Comparison of ENCODE assay signal across 25 cellular contexts in the genomic region with DNA sequence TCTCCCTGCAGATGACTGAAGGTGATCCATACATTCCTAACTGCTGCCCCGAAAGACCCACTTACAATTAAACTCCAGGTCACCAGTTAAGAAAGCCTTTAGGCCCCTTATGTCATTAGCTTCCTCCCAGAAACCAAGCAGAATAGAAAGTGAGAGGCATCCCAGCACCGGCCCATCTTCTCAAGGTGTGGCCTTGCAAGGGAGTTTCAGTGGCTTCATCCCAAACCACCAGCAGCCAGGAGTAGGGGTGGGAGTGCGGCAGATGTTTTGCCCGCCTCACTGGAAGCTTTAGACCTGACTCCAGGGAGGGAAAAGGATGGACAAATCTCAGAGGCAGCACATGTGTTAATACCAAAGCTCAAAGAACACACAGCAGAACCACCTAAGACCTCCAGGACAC. TPM values are rescaled to one million over a fixed set of nuclear protein-coding genes. Genes with fewer than 3 reads are reported as not detected.
A peak's percentile ranks its signal among the peaks of the same experiment; 100 is the strongest.
DNase-seq lines count a peak whose midpoint lies in the region; ATAC-seq, FAIRE-seq and TF ChIP-seq lines count a peak whose summit lies in the region.
"Had no signal": no experiment of that assay in that cellular context is flagged by ENCODE, and none has a peak within 500 bp of the region (broad histone marks: within the 10 kb centered on the region; RNA-seq: fewer than 3 reads in every experiment).

No MANE protein-coding gene starts in this region.

- H3K4me3 Mint-ChIP-seq in HFFc6, result no peak overlapping the region
- no peak overlapping the region for H3K4me3 Mint-ChIP-seq in dendritic cell treated with granulocyte-macrophage colony-stimulating factor and Interleukin-4, amounts not matched to agents 40 ng/mL and 50 ng/mL, for 4 days
- no peak overlapping the region for H3K4me3 Mint-ChIP-seq in osteocyte (ENCODE audit: unreplicated experiment)
- H3K4me3 Mint-ChIP-seq: activated CD4-positive, alpha-beta T cell treated with anti-CD3 and anti-CD28 coated beads for 36 hours; activated CD8-positive, alpha-beta memory T cell treated with anti-CD3 and anti-CD28 coated beads, Interleukin-2, amount 10 ng/mL, durations not matched to agents 7 days and 5 days; activated naive CD8-positive, alpha-beta T cell; activated T-helper 1 cell treated with anti-CD3 and anti-CD28 coated beads, Interleukin-12 subunit alpha, Interleukin-12 subunit beta, Interleukin-2, Interleukin-4 antibody, amounts not matched to agents 30 ng/mL and 10 ng/mL and 1 ng/mL, durations not matched to agents 14 hours and 24 hours and 36 hours; CD8-positive, alpha-beta T cell had no signal

- H3K9me3 Mint-ChIP-seq in HFFc6, result no peaks in the 10 kb centered on the region
- no peaks in the 10 kb centered on the region for H3K9me3 Mint-ChIP-seq in dendritic cell treated with granulocyte-macrophage colony-stimulating factor and Interleukin-4, amounts not matched to agents 40 ng/mL and 50 ng/mL, for 4 days
- no peaks in the 10 kb centered on the region for H3K9me3 Mint-ChIP-seq in osteocyte (ENCODE audit: unreplicated experiment)
- H3K9me3 Mint-ChIP-seq: activated T-helper 1 cell treated with anti-CD3 and anti-CD28 coated beads, Interleukin-12 subunit alpha, Interleukin-12 subunit beta, Interleukin-2, Interleukin-4 antibody, amounts not matched to agents 30 ng/mL and 10 ng/mL and 1 ng/mL, durations not matched to agents 14 hours and 24 hours and 36 hours; CD8-positive, alpha-beta T cell had no signal

- H3K4me1 Mint-ChIP-seq in HFFc6 (ENCODE audit: low read depth) (peaks cover 69% of the 10 kb centered on the region), osteocyte (ENCODE audit: unreplicated experiment) (peaks cover 83% of the 10 kb centered on the region)
- H3K4me1 Mint-ChIP-seq in dendritic cell treated with granulocyte-macrophage colony-stimulating factor and Interleukin-4, amounts not matched to agents 40 ng/mL and 50 ng/mL, for 4 days (ENCODE audit: low read depth), result peaks cover 79% of the 10 kb centered on the region
- H3K4me1 Mint-ChIP-seq: activated CD8-positive, alpha-beta memory T cell treated with anti-CD3 and anti-CD28 coated beads, Interleukin-2, amount 10 ng/mL, durations not matched to agents 7 days and 5 days had no signal

- H3K27me3 ChIP-seq in thyroid gland, result no peaks in the 10 kb centered on the region
- H3K27me3 ChIP-seq: colonic mucosa, testis had no signal

- no peaks in the 10 kb centered on the region for H3K27me3 Mint-ChIP-seq in HFFc6 (ENCODE audit: insufficient read depth)
- H3K27me3 Mint-ChIP-seq in dendritic cell treated with granulocyte-macrophage colony-stimulating factor and Interleukin-4, amounts not matched to agents 40 ng/mL and 50 ng/mL, for 4 days, result peaks cover 3% of the 10 kb centered on the region
- H3K27me3 Mint-ChIP-seq in osteocyte (ENCODE audit: unreplicated experiment), result no peaks in the 10 kb centered on the region

- no peak for TF ChIP-seq POLR2A in thyroid gland (IDR thresholded peaks at IDR 0.05)

- no peaks in the 10 kb centered on the region for H3K36me3 ChIP-seq in thyroid gland
- H3K36me3 ChIP-seq: colonic mucosa, HAP-1 had no signal

- H3K4me1 ChIP-seq in thyroid gland, result peaks cover 66 to 90% of the 10 kb centered on the region in 2 donors
- H3K4me1 ChIP-seq: colonic mucosa had no signal

- no peak for DNase-seq in HFFc6
- no peak for DNase-seq in osteocyte (ENCODE audit: extremely low spot score, unreplicated experiment)
- peak in 1 of 2 donors; percentile 3 for DNase-seq in thyroid gland
- no peak for DNase-seq in HTR-8/SVneo (ENCODE audit: insufficient read length, low spot score)
- DNase-seq in activated CD4-positive, alpha-beta T cell treated with anti-CD3 and anti-CD28 coated beads, Interleukin-2, amount 50 U/mL, for 4 hours, result no peak
- no peak for DNase-seq in NCI-H2081 treated with DMSO at 0.1 percent for 48 hours (lab: John Stamatoyannopoulos, UW)
- DNase-seq: activated CD4-positive, alpha-beta T cell treated with anti-CD3 and anti-CD28 coated beads for 36 hours; activated CD8-positive, alpha-beta memory T cell treated with anti-CD3 and anti-CD28 coated beads, Interleukin-2, amount 10 ng/mL, durations not matched to agents 7 days and 5 days; CD8-positive, alpha-beta T cell; colonic mucosa; DMS79; head of caudate nucleus; NCI-H748 treated with DMSO at 0.1 percent for 48 hours; OCI-M1; retina; stimulated activated CD4-positive, alpha-beta T cell treated with anti-CD3 and anti-CD28 coated beads, Interleukin-15, amount 100 ng/mL, for 24 hours; testis had no signal

- H3K27ac ChIP-seq in thyroid gland, result peak overlapping the region; percentile 98 to 99 (median 99)
- H3K27ac ChIP-seq: colonic mucosa, testis had no signal

- FAIRE-seq in HTR-8/SVneo (lab: Jason Lieb, UNC), result no peak
- FAIRE-seq: endometrium, TTC549 had no signal

- H3K27ac Mint-ChIP-seq in HFFc6 (peak overlapping the region; percentile 93), osteocyte (ENCODE audit: unreplicated experiment) (peak overlapping the region; percentile 94)
- H3K27ac Mint-ChIP-seq in dendritic cell treated with granulocyte-macrophage colony-stimulating factor and Interleukin-4, amounts not matched to agents 40 ng/mL and 50 ng/mL, for 4 days, result peak overlapping the region; percentile 47
- H3K27ac Mint-ChIP-seq: activated CD4-positive, alpha-beta T cell treated with anti-CD3 and anti-CD28 coated beads for 36 hours; activated CD8-positive, alpha-beta memory T cell treated with anti-CD3 and anti-CD28 coated beads, Interleukin-2, amount 10 ng/mL, durations not matched to agents 7 days and 5 days; activated naive CD8-positive, alpha-beta T cell; activated T-helper 1 cell treated with anti-CD3 and anti-CD28 coated beads, Interleukin-12 subunit alpha, Interleukin-12 subunit beta, Interleukin-2, Interleukin-4 antibody, amounts not matched to agents 30 ng/mL and 10 ng/mL and 1 ng/mL, durations not matched to agents 14 hours and 24 hours and 36 hours; CD8-positive, alpha-beta T cell had no signal

- TF ChIP-seq CTCF in HFFc6 (IDR thresholded peaks at IDR 0.05) (no peak), osteocyte (IDR thresholded peaks at IDR 0.05) (no peak), thyroid gland (IDR thresholded peaks at IDR 0.05) (no peak)

- no peak for ATAC-seq in GM19324 (IDR thresholded peaks at IDR 0.05; ENCODE audit: low FRiP score, unreplicated experiment)
- ATAC-seq: activated CD4-positive, alpha-beta T cell treated with anti-CD3 and anti-CD28 coated beads for 36 hours; activated CD8-positive, alpha-beta memory T cell treated with anti-CD3 and anti-CD28 coated beads, Interleukin-2, amount 10 ng/mL, durations not matched to agents 7 days and 5 days; CD8-positive, alpha-beta T cell; Right ventricle myocardium inferior had no signal

- H3K36me3 Mint-ChIP-seq in HFFc6 (ENCODE audit: low read depth) (0 out of 2 replicates have a peak, but pooled peaks cover 6% of the 10 kb centered on the region), osteocyte (ENCODE audit: unreplicated experiment) (no peaks in the 10 kb centered on the region)
- H3K36me3 Mint-ChIP-seq in dendritic cell treated with granulocyte-macrophage colony-stimulating factor and Interleukin-4, amounts not matched to agents 40 ng/mL and 50 ng/mL, for 4 days (ENCODE audit: low read depth), result peaks cover 7% of the 10 kb centered on the region
- H3K36me3 Mint-ChIP-seq: activated CD8-positive, alpha-beta memory T cell treated with anti-CD3 and anti-CD28 coated beads, Interleukin-2, amount 10 ng/mL, durations not matched to agents 7 days and 5 days; activated naive CD8-positive, alpha-beta T cell; CD8-positive, alpha-beta T cell had no signal

- intact Hi-C loops in dendritic cell treated with granulocyte-macrophage colony-stimulating factor and Interleukin-4, amounts not matched to agents 40 ng/mL and 50 ng/mL, for 4 days (cut with micrococcal nuclease), result no loop called here
- intact Hi-C loops in thyroid gland (cut with DNase I), result no loop called here

- 81 to 83% methylated on average over 4 of the region's 4 CpGs for WGBS in thyroid gland, 2 donors

- H3K4me3 ChIP-seq in thyroid gland (replicated peaks in 1 of 3), result no peak overlapping the region
- H3K4me3 ChIP-seq: colonic mucosa, HAP-1, testis had no signal

- H3K9me3 ChIP-seq in thyroid gland, result no peaks in the 10 kb centered on the region
- H3K9me3 ChIP-seq: colonic mucosa, HAP-1, testis had no signal

RNA-seq across cellular contexts. Expression of gene ZFHX3, which starts 5.1 kb away (rescaled TPM):
- 10 to 100 TPM; 14.5 to 25.8 (median 15.8) TPM for total RNA-seq in HFFc6 (2021; fragmentation: NEBNext Ultra II Directional; extraction: Animal tissue kit (Norgen Biotek cat#: 25700))
- total RNA-seq in osteocyte (89.1 and 97.0 TPM in 2 replicates), thyroid gland (10 to 100 TPM; 27.4 to 92.9 (median 45.5) TPM)
